In genomic region chr20:50124496-50124895, GRCh38 we compare ENCODE assay signal across 20 cellular contexts.
"Had no signal": no experiment of that assay in that cellular context is flagged by ENCODE, and none has a peak within 500 bp of the region (broad histone marks: within the 10 kb centered on the region; RNA-seq: fewer than 3 reads in every experiment).

No MANE protein-coding gene starts in this region.

- H3K27me3 Mint-ChIP-seq: activated CD4-positive, alpha-beta memory T cell treated with anti-CD3 and anti-CD28 coated beads for 36 hours; activated T-helper 17 cell treated with anti-CD3 and anti-CD28 coated beads, Interleukin-2, amount 50 U/mL, for 72 hours; brain; stimulated activated naive CD8-positive, alpha-beta T cell treated with anti-CD3 and anti-CD28 coated beads, Interleukin-15, amount 100 ng/mL, for 72 hours; type B pancreatic cell had no signal

- H3K27ac ChIP-seq: dorsolateral prefrontal cortex had no signal

- DNase-seq: activated CD4-positive, alpha-beta memory T cell treated with anti-CD3 and anti-CD28 coated beads for 36 hours; activated CD4-positive, alpha-beta T cell treated with anti-CD3 and anti-CD28 coated beads for 4 hours; activated naive CD4-positive, alpha-beta T cell; activated T-cell treated with anti-CD3 and anti-CD28 coated beads, Interleukin-2, amount 50 U/mL, for 1 hour; caudate nucleus; erythroblast; head of caudate nucleus; stimulated activated CD4-positive, alpha-beta T cell treated with anti-CD3 and anti-CD28 coated beads, Interleukin-2, amount 100 ng/mL, for 24 hours; stimulated activated naive CD8-positive, alpha-beta T cell treated with anti-CD3 and anti-CD28 coated beads, Interleukin-15, amount 100 ng/mL, for 72 hours had no signal

- H3K4me3 ChIP-seq: dorsolateral prefrontal cortex had no signal

- H3K4me1 Mint-ChIP-seq: activated T-helper 17 cell treated with anti-CD3 and anti-CD28 coated beads, Interleukin-2, amount 50 U/mL, for 72 hours; neural crest cell had no signal

- H3K4me3 Mint-ChIP-seq: activated CD4-positive, alpha-beta memory T cell treated with anti-CD3 and anti-CD28 coated beads for 36 hours; activated T-helper 17 cell treated with anti-CD3 and anti-CD28 coated beads, Interleukin-2, amount 50 U/mL, for 72 hours; brain; neural crest cell; stimulated activated naive CD8-positive, alpha-beta T cell treated with anti-CD3 and anti-CD28 coated beads, Interleukin-15, amount 100 ng/mL, for 72 hours; type B pancreatic cell; WTC11 had no signal

- FAIRE-seq: colon, frontal cortex, kidney, TTC549 had no signal

- H3K27ac Mint-ChIP-seq: activated CD4-positive, alpha-beta memory T cell treated with anti-CD3 and anti-CD28 coated beads for 36 hours; brain; type B pancreatic cell; WTC11 had no signal

- ATAC-seq: activated T-helper 17 cell treated with anti-CD3 and anti-CD28 coated beads, Interleukin-2, amount 50 U/mL, for 72 hours; left lobe of liver; stimulated activated naive CD8-positive, alpha-beta T cell treated with anti-CD3 and anti-CD28 coated beads, Interleukin-15, amount 100 ng/mL, for 72 hours; WTC11 had no signal

- H3K27me3 ChIP-seq: dorsolateral prefrontal cortex had no signal

- H3K9me3 Mint-ChIP-seq: activated CD4-positive, alpha-beta memory T cell treated with anti-CD3 and anti-CD28 coated beads for 36 hours; activated T-helper 17 cell treated with anti-CD3 and anti-CD28 coated beads, Interleukin-2, amount 50 U/mL, for 72 hours; brain; neural crest cell; stimulated activated naive CD8-positive, alpha-beta T cell treated with anti-CD3 and anti-CD28 coated beads, Interleukin-15, amount 100 ng/mL, for 72 hours; type B pancreatic cell had no signal
